15 cellular contexts compared by ENCODE assay signal in the genomic region with DNA sequence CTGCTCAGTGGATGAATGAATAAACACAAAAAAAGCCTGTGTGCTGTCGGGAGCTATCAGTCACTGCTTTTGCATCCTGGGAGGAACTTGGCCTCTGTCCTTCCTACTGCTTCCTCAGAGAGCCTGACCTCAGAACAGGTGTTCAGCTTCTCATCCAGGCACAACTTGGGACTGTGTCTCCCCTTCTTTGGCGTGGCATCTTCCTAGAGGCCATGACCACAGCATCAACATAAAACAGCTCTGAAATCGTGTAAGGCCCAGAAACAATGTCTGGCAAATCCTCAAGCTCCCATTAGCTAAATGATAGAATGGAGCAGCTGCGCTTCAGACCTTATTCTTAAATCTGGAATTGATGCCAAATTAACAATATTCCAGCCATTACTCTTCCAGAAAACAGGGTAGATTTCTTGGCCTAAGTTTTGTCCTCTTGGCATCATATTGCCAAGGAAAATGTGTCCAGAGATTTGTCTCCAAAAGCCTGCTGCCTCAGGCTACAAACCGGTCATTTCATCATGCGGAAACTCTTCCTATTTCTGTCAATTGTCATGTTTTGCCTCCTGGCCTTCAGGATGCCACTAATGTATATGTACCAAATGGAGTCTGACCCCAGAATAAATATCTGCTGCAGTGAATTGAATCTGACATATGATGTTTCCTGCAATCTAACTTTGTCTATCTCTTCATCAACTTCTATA. TPM values are rescaled to one million over a fixed set of nuclear protein-coding genes. Genes with fewer than 3 reads are reported as not detected.
DNase-seq lines count a peak whose midpoint lies in the region; ATAC-seq and TF ChIP-seq lines count a peak whose summit lies in the region.
"Had no signal": no experiment of that assay in that cellular context is flagged by ENCODE, and none has a peak within 500 bp of the region (broad histone marks: within the 10 kb centered on the region; RNA-seq: fewer than 3 reads in every experiment).

No MANE protein-coding gene starts in this region.

- no peak overlapping the region for H2AFZ ChIP-seq in fibroblast of lung (ENCODE audit: low read length)

- H3K4me3 ChIP-seq in fibroblast of lung (replicated peaks in 1 of 4; ENCODE audit: control extremely low read depth in 1 of 4, insufficient read depth in 1 of 4, low read depth in 3 of 4, low read length in 4 of 4) (no peak overlapping the region), skeletal muscle cell (ENCODE audit: low read depth, low read length) (no peak overlapping the region), upper lobe of left lung (no peak overlapping the region)
- H3K4me3 ChIP-seq: prostate gland had no signal

- H4K20me1 ChIP-seq in fibroblast of lung (ENCODE audit: control insufficient read depth, extremely low read depth, insufficient read depth, low read length): no peaks in the 10 kb centered on the region

- H3K27ac ChIP-seq in fibroblast of lung (ENCODE audit: insufficient read depth, low read length): peak overlapping the region; percentile 63
- H3K27ac ChIP-seq in upper lobe of left lung: no peak overlapping the region
- H3K27ac ChIP-seq: prostate gland had no signal

- H3K4me1 ChIP-seq in fibroblast of lung (ENCODE audit: control insufficient read depth, extremely low read depth, insufficient read depth, low read length) (peaks cover 14% of the 10 kb centered on the region), upper lobe of left lung (peaks cover 0 to 14% (median 3%) of the 10 kb centered on the region in 4 donors)
- H3K4me1 ChIP-seq: prostate gland had no signal

- peak; percentile 32 for DNase-seq in HCEC 1CT
- DNase-seq in fibroblast of lung (ENCODE audit: low read depth in 2 of 2): peak; percentile 13 to 55
- DNase-seq in skeletal muscle cell (ENCODE audit: low read depth): peak; percentile 63
- DNase-seq in NCI-H2107 treated with DMSO at 0.1 percent for 48 hours (lab: John Stamatoyannopoulos, UW; ENCODE audit: unreplicated experiment): no peak
- DNase-seq in NCI-H1436 treated with DMSO at 0.1 percent for 48 hours (lab: John Stamatoyannopoulos, UW): no peak
- DNase-seq in upper lobe of left lung: no peak
- DNase-seq in HK-2 (ENCODE audit: unreplicated experiment): no peak
- DNase-seq: activated CD4-positive, alpha-beta T cell treated with anti-CD3 and anti-CD28 coated beads, Interleukin-2, amount 50 U/mL, for 48 hours; activated effector memory CD4-positive, alpha-beta T cell treated with anti-CD3 and anti-CD28 coated beads, Interleukin-2, amount 50 U/mL, for 16 hours; midbrain; MV-4-11; stimulated activated CD4-positive, alpha-beta T cell treated with anti-CD3 and anti-CD28 coated beads, Interleukin-4, amount 100 ng/mL, for 4 hours; stimulated activated naive CD4-positive, alpha-beta T cell had no signal

- no peak for TF ChIP-seq CTCF in fibroblast of lung (conservative IDR thresholded peaks at IDR 0.05 in 1 of 2, IDR thresholded peaks at IDR 0.05 in 1 of 2; ENCODE audit: low read depth in 1 of 2, low read length in 2 of 2)
- TF ChIP-seq CTCF in upper lobe of left lung (IDR thresholded peaks at IDR 0.05): no peak

- no peaks in the 10 kb centered on the region for H3K79me2 ChIP-seq in fibroblast of lung (ENCODE audit: control insufficient read depth, insufficient read depth, low read length)

- H3K9ac ChIP-seq in fibroblast of lung (ENCODE audit: insufficient read depth, low read length): no peak overlapping the region

- 63 to 70% methylated on average over 6 of the region's 6 CpGs for WGBS in upper lobe of left lung, 2 donors

- H3K36me3 ChIP-seq in fibroblast of lung (ENCODE audit: control insufficient read depth, insufficient read depth, low read length) (no peaks in the 10 kb centered on the region), upper lobe of left lung (no peaks in the 10 kb centered on the region)
- H3K36me3 ChIP-seq: prostate gland had no signal

- H3K4me2 ChIP-seq in fibroblast of lung (ENCODE audit: extremely low read depth, insufficient read depth, low read length): no peak overlapping the region

- TF ChIP-seq EP300 in upper lobe of left lung (IDR thresholded peaks at IDR 0.05): no peak

- peak; percentile 7; the same call in 2 of the 3 replicates for ATAC-seq in SK-N-SH treated with all-trans-retinoic acid at 6 μM for 48 hours
- ATAC-seq in upper lobe of left lung (ENCODE audit: low FRiP score in 2 of 2): no peak

- no peaks in the 10 kb centered on the region for H3K9me3 ChIP-seq in fibroblast of lung (ENCODE audit: control insufficient read depth, insufficient read depth, low read depth, low read length)
- H3K9me3 ChIP-seq in upper lobe of left lung: no peaks in the 10 kb centered on the region
- H3K9me3 ChIP-seq: prostate gland had no signal

- H3K27me3 ChIP-seq in fibroblast of lung (ENCODE audit: control insufficient read depth, insufficient read depth, low read length) (no peaks in the 10 kb centered on the region), upper lobe of left lung (no peaks in the 10 kb centered on the region)

- no peak for TF ChIP-seq POLR2A in upper lobe of left lung (IDR thresholded peaks at IDR 0.05)

TF ChIP-seq in SK-N-SH treated with all-trans-retinoic acid at 6 μM for 48 hours, 23 proteins besides CTCF, POLR2A, EP300 and RAD21:
- TF ChIP-seq ZNF70 (CRISPR knock-in tag; IDR thresholded peaks at IDR 0.05) (no peak), OSR1 (CRISPR knock-in tag; IDR thresholded peaks at IDR 0.05) (no peak), TCF4 (CRISPR knock-in tag; IDR thresholded peaks at IDR 0.05; ENCODE audit: borderline replicate concordance) (no peak), ZFP30 (CRISPR knock-in tag; IDR thresholded peaks at IDR 0.05) (no peak), RARB (CRISPR knock-in tag; IDR thresholded peaks at IDR 0.05) (no peak), ISL1 (CRISPR knock-in tag; IDR thresholded peaks at IDR 0.05) (no peak), ZNF8 (CRISPR knock-in tag; IDR thresholded peaks at IDR 0.05) (no peak), ESRRG (CRISPR knock-in tag; IDR thresholded peaks at IDR 0.05) (no peak)
- TF ChIP-seq, protein P1, sequence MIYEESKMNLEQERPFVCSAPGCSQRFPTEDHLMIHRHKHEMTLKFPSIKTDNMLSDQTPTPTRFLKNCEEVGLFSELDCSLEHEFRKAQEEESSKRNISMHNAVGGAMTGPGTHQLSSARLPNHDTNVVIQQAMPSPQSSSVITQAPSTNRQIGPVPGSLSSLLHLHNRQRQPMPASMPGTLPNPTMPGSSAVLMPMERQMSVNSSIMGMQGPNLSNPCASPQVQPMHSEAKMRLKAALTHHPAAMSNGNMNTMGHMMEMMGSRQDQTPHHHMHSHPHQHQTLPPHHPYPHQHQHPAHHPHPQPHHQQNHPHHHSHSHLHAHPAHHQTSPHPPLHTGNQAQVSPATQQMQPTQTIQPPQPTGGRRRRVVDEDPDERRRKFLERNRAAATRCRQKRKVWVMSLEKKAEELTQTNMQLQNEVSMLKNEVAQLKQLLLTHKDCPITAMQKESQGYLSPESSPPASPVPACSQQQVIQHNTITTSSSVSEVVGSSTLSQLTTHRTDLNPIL (CRISPR knock-in tag; IDR thresholded peaks at IDR 0.05; ENCODE audit: low read depth): no peak
- TF ChIP-seq, protein P2, sequence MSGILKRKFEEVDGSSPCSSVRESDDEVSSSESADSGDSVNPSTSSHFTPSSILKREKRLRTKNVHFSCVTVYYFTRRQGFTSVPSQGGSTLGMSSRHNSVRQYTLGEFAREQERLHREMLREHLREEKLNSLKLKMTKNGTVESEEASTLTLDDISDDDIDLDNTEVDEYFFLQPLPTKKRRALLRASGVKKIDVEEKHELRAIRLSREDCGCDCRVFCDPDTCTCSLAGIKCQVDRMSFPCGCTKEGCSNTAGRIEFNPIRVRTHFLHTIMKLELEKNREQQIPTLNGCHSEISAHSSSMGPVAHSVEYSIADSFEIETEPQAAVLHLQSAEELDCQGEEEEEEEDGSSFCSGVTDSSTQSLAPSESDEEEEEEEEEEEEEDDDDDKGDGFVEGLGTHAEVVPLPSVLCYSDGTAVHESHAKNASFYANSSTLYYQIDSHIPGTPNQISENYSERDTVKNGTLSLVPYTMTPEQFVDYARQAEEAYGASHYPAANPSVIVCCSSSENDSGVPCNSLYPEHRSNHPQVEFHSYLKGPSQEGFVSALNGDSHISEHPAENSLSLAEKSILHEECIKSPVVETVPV (CRISPR knock-in tag; IDR thresholded peaks at IDR 0.05): no peak

RNA-seq across cellular contexts. Expression of a gene that starts 53.2 kb away (rescaled TPM):
- total RNA-seq in fibroblast of lung: 0.77 and 0.99 TPM in 2 replicates
- polyA plus RNA-seq in fibroblast of lung: 0.14 and 0.92 TPM in 2 replicates
- polyA plus RNA-seq in fibroblast of lung (2012): 0.30 and 1.9 TPM in 2 replicates
- polyA minus RNA-seq in fibroblast of lung (ENCODE audit: low replicate concordance): 0.08 TPM in 1 of 2 replicates, not detected in the other
- total RNA-seq in upper lobe of left lung: 10 to 100 TPM in 4 of 6 donors, 1 to 10 TPM in 2; 4.2 to 28.1 (median 17.1) TPM

Comparison
In these comparisons a context has a peak if more than half of its experiments do, and no peak if none do; other contexts are left out.
1. DNase-seq: peak in HCEC 1CT (single experiment), fibroblast of lung (2 of 2) and skeletal muscle cell (single experiment); none in NCI-H2107 treated with DMSO at 0.1 percent for 48 hours (single experiment), NCI-H1436 treated with DMSO at 0.1 percent for 48 hours (single experiment), upper lobe of left lung (0 of 2) and HK-2 (single experiment).